8 cellular contexts compared by ENCODE assay signal in genomic region chr19:1132625-1133383, GRCh38. TPM values are rescaled to one million over a fixed set of nuclear protein-coding genes. Genes with fewer than 3 reads are reported as not detected.
DNase-seq lines count a peak whose midpoint lies in the region; ATAC-seq and TF ChIP-seq lines count a peak whose summit lies in the region.

No MANE protein-coding gene starts in this region.

- ATAC-seq in GM21529 (IDR thresholded peaks at IDR 0.05; ENCODE audit: unreplicated experiment) = peak; percentile 3
- ATAC-seq in T-helper 17 cell = peak; percentile 4
- ATAC-seq in HG03457 (IDR thresholded peaks at IDR 0.05; ENCODE audit: unreplicated experiment) = no peak
- no peak for ATAC-seq in GM18858 (IDR thresholded peaks at IDR 0.05; ENCODE audit: unreplicated experiment)

- POLR2A ChIA-PET in AG04449 (lab: Yijun Ruan, JAX) = interaction anchor here (1.2 kb wide), 1 partner anchor 35 kb away, joined by 5 read pairs; no protein-coding TSS in a partner anchor

- H3K36me3 Mint-ChIP-seq in T-helper 17 cell (ENCODE audit: low read depth) = no peaks in the 10 kb centered on the region

- no peaks in the 10 kb centered on the region for H3K27me3 Mint-ChIP-seq in T-helper 17 cell

- DNase-seq in AG04449 (ENCODE audit: low read depth, low spot score) (no peak), T-helper 17 cell (no peak), fibroblast of mammary gland (ENCODE audit: low read depth) (peak; percentile 35), skeletal muscle cell (ENCODE audit: low read depth) (no peak), amniotic stem cell (lab: John Stamatoyannopoulos, UW) (no peak)

- H3K9me3 ChIP-seq in T-helper 17 cell (ENCODE audit: control insufficient read depth, low read length, poor library complexity, severe bottlenecking) = no peaks in the 10 kb centered on the region

- peak overlapping the region; percentile 78 for H3K27ac Mint-ChIP-seq in T-helper 17 cell

- H3K4me3 ChIP-seq in AG04449 (ENCODE audit: low read depth, low read length) = peak overlapping the region; percentile 75
- peak overlapping the region; percentile 57 for H3K4me3 ChIP-seq in fibroblast of mammary gland (ENCODE audit: control insufficient read depth, low read depth, low read length)
- peak overlapping the region; percentile 72 for H3K4me3 ChIP-seq in skeletal muscle cell (ENCODE audit: low read depth, low read length)

- peaks cover 25% of the 10 kb centered on the region for H3K4me1 Mint-ChIP-seq in T-helper 17 cell

- H3K4me3 Mint-ChIP-seq in T-helper 17 cell = peak overlapping the region; percentile 89

- TF ChIP-seq CTCF in AG04449 (IDR thresholded peaks at IDR 0.05; ENCODE audit: insufficient read depth, low read length, missing control alignments) (no peak), fibroblast of mammary gland (conservative IDR thresholded peaks at IDR 0.05; ENCODE audit: control insufficient read depth, insufficient read depth, low read depth, low read length) (no peak)

- CTCF ChIA-PET in AG04449 (lab: Yijun Ruan, JAX) = interaction anchor here (4.7 kb wide), 1 partner anchor 62 kb away, joined by 17 read pairs; no protein-coding TSS in a partner anchor

RNA-seq across cellular contexts. Expression of gene GPX4, which starts 29.0 kb away (rescaled TPM):
- total RNA-seq in T-helper 17 cell = 100 to 1,000 TPM; 184 to 187 TPM

RNA-seq across cellular contexts. Expression of gene POLR2E, which starts 37.6 kb away (rescaled TPM):
- 10 to 100 TPM; 63.8 to 81.4 TPM for total RNA-seq in T-helper 17 cell

RNA-seq across cellular contexts. Expression of gene SBNO2, which starts 41.3 kb away (rescaled TPM):
- 100 to 1,000 TPM in 1 of 2 donors, 10 to 100 TPM in 1; 85.4 to 106 TPM for total RNA-seq in T-helper 17 cell

Comparison
In these comparisons a context has a peak if more than half of its experiments do, and no peak if none do; other contexts are left out.
1. ATAC-seq: peak in GM21529 (single experiment) and T-helper 17 cell (single experiment); none in HG03457 (single experiment) and GM18858 (single experiment).
2. Peak in every context shown above with its lines, with median percentiles within 50 percentile points of each other: H3K4me3 ChIP-seq.